8 cellular contexts compared by ENCODE assay signal in genomic region chr1:88892146-88892877, GRCh38. TPM values are rescaled to one million over a fixed set of nuclear protein-coding genes. Genes with fewer than 3 reads are reported as not detected.
A peak's percentile ranks its signal among the peaks of the same experiment; 100 is the strongest.
DNase-seq lines count a peak whose midpoint lies in the region; ATAC-seq and TF ChIP-seq lines count a peak whose summit lies in the region.

No MANE protein-coding gene starts in this region.

- no peak overlapping the region for H2BK12ac ChIP-seq in mesenchymal stem cell (ENCODE audit: low read length in 2 of 2)

- no peak overlapping the region for H2BK120ac ChIP-seq in mesenchymal stem cell (ENCODE audit: low read depth, low read length)

- CTCF ChIA-PET in mammary epithelial cell (lab: Charles Lee; ENCODE audit: low non-redundant PET): no interaction called here

- H3K4me3 ChIP-seq in right atrium auricular region (peak overlapping the region; percentile 93 to 100), mammary epithelial cell (replicated peaks in 1 of 3; ENCODE audit: insufficient read depth in 1 of 3, low read depth in 2 of 3, low read length in 3 of 3) (peak overlapping the region; percentile 76 to 87 (median 77)), mesenchymal stem cell (ENCODE audit: insufficient read depth in 1 of 2, low read depth in 1 of 2, low read length in 2 of 2) (peak overlapping the region in 1 of 2 experiments; percentile 98), vagina (peak overlapping the region; percentile 81 to 83)

- H3K9ac ChIP-seq in mammary epithelial cell (ENCODE audit: insufficient read depth, low read length) (no peak overlapping the region), mesenchymal stem cell (ENCODE audit: low read length) (peak overlapping the region; percentile 98)

- H3K23ac ChIP-seq in mesenchymal stem cell (ENCODE audit: low read length in 2 of 2): no peak overlapping the region

- dilution Hi-C loops in mammary epithelial cell (cut with HindIII; ENCODE audit: low sequenced_read_pairs): no loop called here

- peak overlapping the region; percentile 88 for H2AFZ ChIP-seq in mammary epithelial cell (ENCODE audit: low read depth, low read length)
- no peak overlapping the region for H2AFZ ChIP-seq in mesenchymal stem cell (ENCODE audit: low read depth, low read length)

- no peak overlapping the region for H3K4ac ChIP-seq in mesenchymal stem cell (ENCODE audit: low read depth in 1 of 2, low read length in 2 of 2)

- intact Hi-C loops in cardiac septum (cut with DNase I) (loop anchor here (5.0 kb wide), 1 partner anchor 210 kb away; the partner anchor contains the start of gene PKN2), mammary epithelial cell (cut with micrococcal nuclease) (no loop called here), vagina (cut with DNase I) (no loop called here)

- H3K9me3 ChIP-seq in right atrium auricular region (no peaks in the 10 kb centered on the region), mammary epithelial cell (replicated peaks; ENCODE audit: insufficient read depth, low read length) (no peaks in the 10 kb centered on the region), mesenchymal stem cell (ENCODE audit: control insufficient read depth, low read length) (no peaks in the 10 kb centered on the region), vagina (no peaks in the 10 kb centered on the region)

- no peak overlapping the region for H3K14ac ChIP-seq in mesenchymal stem cell (ENCODE audit: low read length in 2 of 2)

- no peak for TF ChIP-seq POLR2A in vagina (IDR thresholded peaks at IDR 0.05)

- H3K18ac ChIP-seq in mesenchymal stem cell (ENCODE audit: low read depth in 1 of 2, low read length in 2 of 2): no peak overlapping the region

- H4K8ac ChIP-seq in mesenchymal stem cell (ENCODE audit: low read length): no peak overlapping the region

- no peaks in the 10 kb centered on the region for H3K27me3 ChIP-seq in right atrium auricular region
- no peaks in the 10 kb centered on the region for H3K27me3 ChIP-seq in mammary epithelial cell (ENCODE audit: insufficient read depth, low read length)
- H3K27me3 ChIP-seq in mesenchymal stem cell (ENCODE audit: control insufficient read depth in 1 of 2, insufficient read depth in 1 of 2, low read length in 2 of 2): no peaks in the 10 kb centered on the region
- H3K27me3 ChIP-seq in vagina: no peaks in the 10 kb centered on the region

- no peak for ATAC-seq in GM18519 (IDR thresholded peaks at IDR 0.05; ENCODE audit: low FRiP score, unreplicated experiment)

- H4K91ac ChIP-seq in mesenchymal stem cell (ENCODE audit: low read length): no peak overlapping the region

- peak overlapping the region; percentile 69 for H3K4me2 ChIP-seq in mammary epithelial cell (ENCODE audit: insufficient read depth, low read depth, low read length)
- H3K4me2 ChIP-seq in mesenchymal stem cell (ENCODE audit: low read length, poor library complexity, severe bottlenecking): peak overlapping the region; percentile 53

- H3K36me3 ChIP-seq in right atrium auricular region (no peaks in the 10 kb centered on the region), mammary epithelial cell (ENCODE audit: insufficient read depth, low read length) (peaks cover under 1% of the 10 kb centered on the region), mesenchymal stem cell (ENCODE audit: control insufficient read depth in 1 of 2, insufficient read depth in 2 of 2, low read depth in 1 of 2, low read length in 2 of 2) (peaks cover 0 to 3% of the 10 kb centered on the region in 2 experiments), vagina (no peaks in the 10 kb centered on the region)

- H3K79me1 ChIP-seq in mesenchymal stem cell (replicated peaks; ENCODE audit: low read length, poor library complexity, severe bottlenecking): no peaks in the 10 kb centered on the region

- H2AK5ac ChIP-seq in mesenchymal stem cell (ENCODE audit: low read length, severe bottlenecking): no peak overlapping the region

- TF ChIP-seq CTCF in right atrium auricular region (IDR thresholded peaks at IDR 0.05) (no peak), mammary epithelial cell (conservative IDR thresholded peaks at IDR 0.05 in 1 of 2, IDR thresholded peaks at IDR 0.05 in 1 of 2; ENCODE audit: extremely low read depth in 1 of 2, insufficient read depth in 1 of 2, low read depth in 1 of 2, low read length in 2 of 2) (no peak), vagina (IDR thresholded peaks at IDR 0.05) (no peak)

- H2BK5ac ChIP-seq in mesenchymal stem cell (ENCODE audit: low read depth, low read length, poor library complexity, severe bottlenecking): no peak overlapping the region

- no peak for DNase-seq in right atrium auricular region (ENCODE audit: low spot score)
- DNase-seq in cardiac septum (ENCODE audit: low spot score): no peak
- peak; percentile 23 for DNase-seq in NCI-H748 treated with DMSO at 0.1 percent for 48 hours (lab: John Stamatoyannopoulos, UW)
- peak; percentile 48 for DNase-seq in mammary epithelial cell
- peak; percentile 48 for DNase-seq in mesenchymal stem cell
- DNase-seq in vagina (ENCODE audit: extremely low spot score in 2 of 2): no peak
- no peak for DNase-seq in COLO829 (ENCODE audit: low spot score)

- H2BK15ac ChIP-seq in mesenchymal stem cell (ENCODE audit: low read depth, poor library complexity, severe bottlenecking): no peak overlapping the region

- 46% methylated on average over 15 of the region's 17 CpGs for WGBS in mammary epithelial cell (ENCODE audit: low coverage, missing lambda C conversion rate)
- 84% methylated on average over 17 of the region's 17 CpGs for WGBS in mesenchymal stem cell

- in situ Hi-C loops in mammary epithelial cell (cut with MboI; ENCODE audit: low sequenced_read_pairs in 2 of 2): no loop called here

- H3K4me1 ChIP-seq in right atrium auricular region (peaks cover 0 to 21% of the 10 kb centered on the region in 2 donors), mammary epithelial cell (ENCODE audit: insufficient read depth, low read length) (peaks cover 26% of the 10 kb centered on the region), mesenchymal stem cell (ENCODE audit: control insufficient read depth, insufficient read depth, low read depth, low read length) (peaks cover 4% of the 10 kb centered on the region), vagina (peaks cover 34% of the 10 kb centered on the region)

- H3K79me2 ChIP-seq in mammary epithelial cell (ENCODE audit: insufficient read depth, low read length): peaks cover 40% of the 10 kb centered on the region

- no TSS peak for BruUV-seq in mammary epithelial cell (replicated peaks; lab: Mats Ljungman, UMichigan)

- H3K27ac ChIP-seq in right atrium auricular region (peak overlapping the region; percentile 97), mammary epithelial cell (ENCODE audit: insufficient read depth, low read depth, low read length) (peak overlapping the region; percentile 66), mesenchymal stem cell (ENCODE audit: low read length, poor library complexity, severe bottlenecking) (no peak overlapping the region), vagina (no peak overlapping the region)

- H4K20me1 ChIP-seq in mammary epithelial cell (ENCODE audit: insufficient read depth, low read length): no peaks in the 10 kb centered on the region

RNA-seq across cellular contexts. Expression of gene GTF2B, which starts 0.9 kb away (rescaled TPM):
- 10 to 100 TPM; 19.8 to 19.9 TPM for total RNA-seq in right atrium auricular region
- total RNA-seq in cardiac septum: 11.6 TPM
- total RNA-seq in mammary epithelial cell: 10 to 100 TPM; 19.5 to 27.8 TPM
- 26.6 TPM for polyA plus RNA-seq in mammary epithelial cell
- polyA minus RNA-seq in mammary epithelial cell: 15.9 TPM
- 26.8 TPM for polyA plus RNA-seq in mesenchymal stem cell (2013, experiment 1 of 2)
- 28.0 TPM for polyA plus RNA-seq in mesenchymal stem cell (2013, experiment 2 of 2)
- 22.8 TPM for total RNA-seq in vagina

Comparison
In these comparisons a context has a peak if more than half of its experiments do, and no peak if none do; other contexts are left out.
1. DNase-seq: peak in NCI-H748 treated with DMSO at 0.1 percent for 48 hours (single experiment), mammary epithelial cell (single experiment) and mesenchymal stem cell (single experiment); none in right atrium auricular region (single experiment), cardiac septum (single experiment), vagina (0 of 2) and COLO829 (single experiment).
2. H3K27ac ChIP-seq: peak in right atrium auricular region (2 of 2) and mammary epithelial cell (single experiment); none in mesenchymal stem cell (single experiment) and vagina (single experiment).